ENCODE assay signal across 8 cellular contexts in the genomic region with DNA sequence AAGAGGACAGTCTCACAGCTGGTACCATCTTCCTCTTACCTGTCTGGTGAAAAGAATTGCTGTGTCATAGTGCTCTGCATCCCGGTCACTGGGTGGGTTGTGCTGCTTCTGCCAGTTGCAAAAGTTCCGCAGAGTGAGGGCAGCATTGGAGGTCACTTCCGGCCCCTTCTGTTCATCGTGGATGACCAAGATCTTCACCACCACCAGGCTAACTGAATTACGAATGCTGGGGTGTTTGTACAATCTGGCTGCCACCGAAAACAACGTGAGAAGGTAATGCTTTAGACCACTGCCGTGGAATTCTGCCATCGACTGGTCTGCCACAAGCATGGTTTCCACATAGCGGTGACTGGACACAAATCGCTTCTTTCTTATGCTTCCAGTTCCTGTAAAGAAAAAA. TPM values are rescaled to one million over a fixed set of nuclear protein-coding genes. Genes with fewer than 3 reads are reported as not detected.
DNase-seq lines count a peak whose midpoint lies in the region; ATAC-seq and TF ChIP-seq lines count a peak whose summit lies in the region.

No MANE protein-coding gene starts in this region.

- ATAC-seq in HG02852 (IDR thresholded peaks at IDR 0.05; ENCODE audit: unreplicated experiment) = no peak

- no peak for TF ChIP-seq CTCF in HFF-Myc (IDR thresholded peaks at IDR 0.05; ENCODE audit: low read depth, low read length, missing control alignments)

- H3K4me3 ChIP-seq in HFF-Myc (replicated peaks; ENCODE audit: low read depth, low read length) = peak overlapping the region; percentile 67

- DNase-seq in A172 (ENCODE audit: low spot score) (peak; percentile 39), HFF-Myc (ENCODE audit: extremely low read depth, low read depth) (no peak), dermis blood vessel endothelial cell (peak; percentile 17), myocyte (ENCODE audit: low read depth) (peak; percentile 70), superior temporal gyrus (ENCODE audit: extremely low spot score) (no peak), germinal center (ENCODE audit: low spot score) (no peak), cerebellar nuclear complex (lab: John Stamatoyannopoulos, UW) (no peak)

RNA-seq across cellular contexts. Expression of gene ADAMTS1, which starts 2.9 kb away (rescaled TPM):
- 3.7 and 7.7 TPM in 2 replicates for total RNA-seq in A172 (2014; rRNA removed; shearing (Covaris generic))
- total RNA-seq in dermis blood vessel endothelial cell (12.6 and 19.3 TPM in 2 replicates), myocyte (21.4 and 23.0 TPM in 2 replicates)
- 38.5 TPM for polyA plus RNA-seq in myocyte (2012)

Comparison
In these comparisons a context has a peak if more than half of its experiments do, and no peak if none do; other contexts are left out.
1. DNase-seq: peak in A172 (single experiment), dermis blood vessel endothelial cell (single experiment) and myocyte (single experiment); none in HFF-Myc (single experiment), superior temporal gyrus (single experiment), germinal center (single experiment) and cerebellar nuclear complex (0 of 2).